ENCODE assay signal across 1 cellular context in genomic region chr14:85087201-85087600, GRCh38.
TF ChIP-seq lines count a peak whose summit lies in the region.

No MANE protein-coding gene starts in this region.

TF ChIP-seq in IMR-90, 13 proteins besides CTCF, POLR2A, EP300 and RAD21:
- TF ChIP-seq MAZ (IDR thresholded peaks at IDR 0.05; ENCODE audit: borderline replicate concordance, low read depth, low read length) (no peak), SMC3 (IDR thresholded peaks at IDR 0.05; ENCODE audit: low read depth, low read length) (no peak)
- TF ChIP-seq, protein P1, sequence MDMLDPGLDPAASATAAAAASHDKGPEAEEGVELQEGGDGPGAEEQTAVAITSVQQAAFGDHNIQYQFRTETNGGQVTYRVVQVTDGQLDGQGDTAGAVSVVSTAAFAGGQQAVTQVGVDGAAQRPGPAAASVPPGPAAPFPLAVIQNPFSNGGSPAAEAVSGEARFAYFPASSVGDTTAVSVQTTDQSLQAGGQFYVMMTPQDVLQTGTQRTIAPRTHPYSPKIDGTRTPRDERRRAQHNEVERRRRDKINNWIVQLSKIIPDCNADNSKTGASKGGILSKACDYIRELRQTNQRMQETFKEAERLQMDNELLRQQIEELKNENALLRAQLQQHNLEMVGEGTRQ (IDR thresholded peaks at IDR 0.05; ENCODE audit: low read depth, low read length): no peak
